ENCODE assay signal across 30 cellular contexts in genomic region chr1:235369802-235370201, GRCh38. TPM values are rescaled to one million over a fixed set of nuclear protein-coding genes. Genes with fewer than 3 reads are reported as not detected.
DNase-seq lines count a peak whose midpoint lies in the region; ATAC-seq, FAIRE-seq and TF ChIP-seq lines count a peak whose summit lies in the region.
"Had no signal": no experiment of that assay in that cellular context is flagged by ENCODE, and none has a peak within 500 bp of the region (broad histone marks: within the 10 kb centered on the region; RNA-seq: fewer than 3 reads in every experiment).

No MANE protein-coding gene starts in this region.

- H3K27ac Mint-ChIP-seq in IgD-negative memory B cell, result peak overlapping the region in 1 of 3 donors; percentile 1
- no peak overlapping the region for H3K27ac Mint-ChIP-seq in activated naive CD8-positive, alpha-beta T cell treated with anti-CD3 and anti-CD28 coated beads, Interleukin-2, amount 50 U/mL, for 24 hours
- no peak overlapping the region for H3K27ac Mint-ChIP-seq in neural progenitor cell
- H3K27ac Mint-ChIP-seq: CD8-positive, alpha-beta T cell; HFFc6 had no signal

- DNase-seq in HepG2 (ENCODE audit: low spot score) (no peak), right lobe of liver (no peak), neural progenitor cell (ENCODE audit: low spot score) (no peak), OCI-LY7 (ENCODE audit: low spot score) (no peak)
- no peak for DNase-seq in activated naive CD8-positive, alpha-beta T cell treated with anti-CD3 and anti-CD28 coated beads, Interleukin-2, amount 50 U/mL, for 24 hours
- DNase-seq: activated CD4-positive, alpha-beta T cell treated with anti-CD3 and anti-CD28 coated beads, Interleukin-2, amount 50 U/mL, for 48 hours; body of pancreas; CD8-positive, alpha-beta T cell; effector CD8-positive, alpha-beta T cell; foreskin melanocyte; HFFc6; Karpas-422; left ventricle myocardium superior; NCI-H1048; NCI-H2029; NCI-H345; NCI-H82; nucleus accumbens; spleen; stimulated activated CD4-positive, alpha-beta T cell treated with anti-CD3 and anti-CD28 coated beads, Interleukin-4, amount 100 ng/mL, for 1 hour; stimulated activated naive CD4-positive, alpha-beta T cell had no signal

- ATAC-seq in HepG2 (no peak), right lobe of liver (no peak), HG03354 (IDR thresholded peaks at IDR 0.05; ENCODE audit: poor library complexity, severe bottlenecking, unreplicated experiment) (no peak), HG03439 (IDR thresholded peaks at IDR 0.05; ENCODE audit: unreplicated experiment) (no peak)
- ATAC-seq in activated naive CD8-positive, alpha-beta T cell treated with anti-CD3 and anti-CD28 coated beads, Interleukin-2, amount 50 U/mL, for 24 hours, result no peak
- ATAC-seq: body of pancreas; CD8-positive, alpha-beta T cell; esophagus mucosa; left ventricle myocardium superior had no signal

- H3K9me3 ChIP-seq in HepG2 (ENCODE audit: low read length) (no peaks in the 10 kb centered on the region), right lobe of liver (no peaks in the 10 kb centered on the region), neural progenitor cell (ENCODE audit: low read depth) (no peaks in the 10 kb centered on the region), OCI-LY7 (ENCODE audit: low read length) (no peaks in the 10 kb centered on the region)
- H3K9me3 ChIP-seq: body of pancreas, spleen had no signal

- H3K27me3 Mint-ChIP-seq in IgD-negative memory B cell, result no peaks in the 10 kb centered on the region
- H3K27me3 Mint-ChIP-seq in activated naive CD8-positive, alpha-beta T cell treated with anti-CD3 and anti-CD28 coated beads, Interleukin-2, amount 50 U/mL, for 24 hours, result no peaks in the 10 kb centered on the region
- H3K27me3 Mint-ChIP-seq in neural progenitor cell (ENCODE audit: insufficient read depth, low read depth), result no peaks in the 10 kb centered on the region

- POLR2A ChIA-PET in HepG2 (lab: Yijun Ruan, JAX) (no interaction called here), OCI-LY7 (lab: Charles Lee) (no interaction called here)

- WGBS in HepG2 (ENCODE audit: low lambda C conversion rate), result 95% methylated on average over 5 of the region's 5 CpGs
- 84% methylated on average over 5 of the region's 5 CpGs for WGBS in right lobe of liver (ENCODE audit: insufficient coverage, low coverage, low lambda C conversion rate, missing lambda C conversion rate)

- H3K27me3 ChIP-seq in HepG2 (ENCODE audit: control insufficient read depth in 1 of 2, insufficient read depth in 2 of 2, low read length in 2 of 2) (no peaks in the 10 kb centered on the region; a peak in 1 of 5 replicates), right lobe of liver (no peaks in the 10 kb centered on the region), neural progenitor cell (no peaks in the 10 kb centered on the region)
- H3K27me3 ChIP-seq: body of pancreas, hepatocyte, spleen had no signal

- TF ChIP-seq CTCF in HepG2 (CRISPR knock-in tag; IDR thresholded peaks at IDR 0.05) (no peak), right lobe of liver (IDR thresholded peaks at IDR 0.05) (no peak), neural progenitor cell (IDR thresholded peaks at IDR 0.05) (no peak), OCI-LY7 (conservative IDR thresholded peaks at IDR 0.05; ENCODE audit: low read length) (no peak)

- H3K9ac ChIP-seq in HepG2 (ENCODE audit: insufficient read depth, low read depth, low read length) (no peak overlapping the region), neural progenitor cell (no peak overlapping the region)

- peaks cover 21 to 30% (median 23%) of the 10 kb centered on the region in 3 donors for H3K4me1 Mint-ChIP-seq in IgD-negative memory B cell
- peaks cover 36% of the 10 kb centered on the region for H3K4me1 Mint-ChIP-seq in activated naive CD8-positive, alpha-beta T cell treated with anti-CD3 and anti-CD28 coated beads, Interleukin-2, amount 50 U/mL, for 24 hours
- peaks cover 15% of the 10 kb centered on the region for H3K4me1 Mint-ChIP-seq in neural progenitor cell

- TF ChIP-seq POLR2A in HepG2 (IDR thresholded peaks at IDR 0.05; ENCODE audit: insufficient read depth in 1 of 2, low read depth in 2 of 2, low read length in 2 of 2), result no peak
- no peak for TF ChIP-seq POLR2A in right lobe of liver (IDR thresholded peaks at IDR 0.05)

- H3K79me2 ChIP-seq in HepG2 (ENCODE audit: insufficient read depth, low read length) (peaks cover 38% of the 10 kb centered on the region), neural progenitor cell (ENCODE audit: low read depth) (peaks cover 70% of the 10 kb centered on the region), OCI-LY7 (ENCODE audit: insufficient read depth, low read depth, low read length) (peaks cover 14% of the 10 kb centered on the region; the same call in 1 of the 2 replicates)

- H3K4me2 ChIP-seq in HepG2 (ENCODE audit: low read depth, low read length) (0 out of 2 replicates have a peak overlapping the region, but pooled peaks have one; percentile 20), neural progenitor cell (no peak overlapping the region), OCI-LY7 (ENCODE audit: low read length) (no peak overlapping the region)
- H3K4me2 ChIP-seq: hepatocyte had no signal

- no peak for TF ChIP-seq RAD21 in HepG2 (CRISPR knock-in tag; IDR thresholded peaks at IDR 0.05)

- H3K4me3 ChIP-seq in HepG2 (replicated peaks in 1 of 3; ENCODE audit: insufficient read depth in 1 of 3, low read depth in 2 of 3, low read length in 3 of 3) (no peak overlapping the region), right lobe of liver (no peak overlapping the region), neural progenitor cell (no peak overlapping the region), OCI-LY7 (ENCODE audit: low read depth, low read length, poor library complexity, severe bottlenecking) (no peak overlapping the region)
- H3K4me3 ChIP-seq: body of pancreas, hepatocyte, spleen had no signal

- FAIRE-seq in HepG2 (lab: Jason Lieb, UNC), result no peak
- FAIRE-seq: GM12891, HTR-8/SVneo, islet of Langerhans had no signal

- H3K27ac ChIP-seq in HepG2 (ENCODE audit: extremely low read length, insufficient read depth, low read length) (no peak overlapping the region), right lobe of liver (no peak overlapping the region), neural progenitor cell (no peak overlapping the region), OCI-LY7 (ENCODE audit: low read depth, low read length, poor library complexity, severe bottlenecking) (no peak overlapping the region)
- H3K27ac ChIP-seq: body of pancreas, hepatocyte, spleen, WERI-Rb-1 had no signal

- no peak for TF ChIP-seq EP300 in HepG2 (IDR thresholded peaks at IDR 0.05; ENCODE audit: low read depth in 2 of 2, low read length in 2 of 2)
- no peak for TF ChIP-seq EP300 in HepG2 (CRISPR knock-in tag; IDR thresholded peaks at IDR 0.05; ENCODE audit: borderline replicate concordance)

- peaks cover 13% of the 10 kb centered on the region for H3F3A ChIP-seq in neural progenitor cell (ENCODE audit: low read depth)

- intact Hi-C loops in HepG2 (cut with micrococcal nuclease; ENCODE audit: unreplicated experiment) (no loop called here), right lobe of liver (cut with DNase I) (no loop called here), OCI-LY7 (cut with micrococcal nuclease; ENCODE audit: unreplicated experiment) (no loop called here)

- H3K9me2 ChIP-seq in OCI-LY7 (ENCODE audit: insufficient read depth, low read length), result no peaks in the 10 kb centered on the region

- H2AFZ ChIP-seq in HepG2 (ENCODE audit: low read length), result no peak overlapping the region
- no peak overlapping the region for H2AFZ ChIP-seq in neural progenitor cell (replicated peaks)
- H2AFZ ChIP-seq in OCI-LY7 (ENCODE audit: low read length), result no peak overlapping the region
- H2AFZ ChIP-seq: hepatocyte had no signal

- H4K20me1 ChIP-seq in HepG2 (ENCODE audit: insufficient read depth, low read length) (no peaks in the 10 kb centered on the region), neural progenitor cell (ENCODE audit: low read depth) (no peaks in the 10 kb centered on the region), OCI-LY7 (ENCODE audit: insufficient read depth, low read length) (no peaks in the 10 kb centered on the region)

- peak overlapping the region in 3 of 4 donors; percentile 61 to 67 (median 64) for H3K4me3 Mint-ChIP-seq in IgD-negative memory B cell
- peak overlapping the region; percentile 27 for H3K4me3 Mint-ChIP-seq in activated naive CD8-positive, alpha-beta T cell treated with anti-CD3 and anti-CD28 coated beads, Interleukin-2, amount 50 U/mL, for 24 hours
- peak overlapping the region; percentile 33 for H3K4me3 Mint-ChIP-seq in neural progenitor cell
- H3K4me3 Mint-ChIP-seq: CD8-positive, alpha-beta T cell; HFFc6 had no signal

- H3K36me3 Mint-ChIP-seq in IgD-negative memory B cell (no peaks in the 10 kb centered on the region), neural progenitor cell (peaks cover 6% of the 10 kb centered on the region)
- peaks cover 2% of the 10 kb centered on the region for H3K36me3 Mint-ChIP-seq in activated naive CD8-positive, alpha-beta T cell treated with anti-CD3 and anti-CD28 coated beads, Interleukin-2, amount 50 U/mL, for 24 hours (ENCODE audit: low read depth)

- CTCF ChIA-PET in HepG2 (lab: Yijun Ruan, JAX; ENCODE audit: low intra/inter-chr PET ratio, low total read pairs) (no interaction called here), OCI-LY7 (lab: Charles Lee; ENCODE audit: unreplicated experiment) (no interaction called here)

- H3K36me3 ChIP-seq in HepG2 (replicated peaks in 1 of 2; ENCODE audit: control insufficient read depth in 1 of 2, insufficient read depth in 2 of 2, low read length in 2 of 2) (peaks cover 1 to 5% of the 10 kb centered on the region in 2 experiments; a peak in 3 of 5 replicates), right lobe of liver (no peaks in the 10 kb centered on the region), neural progenitor cell (no peaks in the 10 kb centered on the region), OCI-LY7 (ENCODE audit: insufficient read depth, low read length) (no peaks in the 10 kb centered on the region)

- in situ Hi-C loops in HepG2 (cut with HindIII; ENCODE audit: extremely low pct_ligation_motif_present, low pct_unique_long_range_greater_than_20kb), result no loop called here

- H3K4me1 ChIP-seq in HepG2 (ENCODE audit: insufficient read depth, low read length), result peaks cover 35% of the 10 kb centered on the region
- peaks cover 0 to 9% (median 0%) of the 10 kb centered on the region in 4 donors for H3K4me1 ChIP-seq in right lobe of liver
- H3K4me1 ChIP-seq in neural progenitor cell, result peaks cover 4% of the 10 kb centered on the region
- H3K4me1 ChIP-seq in OCI-LY7 (ENCODE audit: insufficient read depth, low read length, poor library complexity, severe bottlenecking), result peaks cover 10% of the 10 kb centered on the region

- BruUV-seq in HepG2 (replicated peaks; lab: Mats Ljungman, UMichigan) (TSS peak; percentile 38), OCI-LY7 (replicated peaks; lab: Mats Ljungman, UMichigan) (no TSS peak)

- H3K9me3 Mint-ChIP-seq in IgD-negative memory B cell (peaks cover 0 to 2% (median 0%) of the 10 kb centered on the region in 3 donors), neural progenitor cell (no peaks in the 10 kb centered on the region)
- no peaks in the 10 kb centered on the region for H3K9me3 Mint-ChIP-seq in activated naive CD8-positive, alpha-beta T cell treated with anti-CD3 and anti-CD28 coated beads, Interleukin-2, amount 50 U/mL, for 24 hours
- H3K9me3 Mint-ChIP-seq: CD8-positive, alpha-beta T cell; HFFc6 had no signal

RNA-seq across cellular contexts. Expression of gene TBCE, which starts 2.6 kb away (rescaled TPM):
- total RNA-seq in HepG2 (2016; rRNA removed; fragmentation: Illumina TruSeq; extraction: Trizol), result 25.6 and 33.0 TPM in 2 replicates
- 14.7 and 15.8 TPM in 2 replicates for total RNA-seq in HepG2 (2016; cell fraction: cytosol; rRNA removed; fragmentation: Illumina TruSeq; extraction: Trizol; ENCODE audit: low read depth)
- 26.3 and 39.6 TPM in 2 replicates for total RNA-seq in HepG2 (2016; cell fraction: insoluble cytoplasmic fraction; rRNA removed; fragmentation: Illumina TruSeq; extraction: Trizol)
- 11.4 and 12.5 TPM in 2 replicates for total RNA-seq in HepG2 (2016; cell fraction: membrane; rRNA removed; fragmentation: Illumina TruSeq; extraction: Trizol)
- 21.0 and 25.5 TPM in 2 replicates for total RNA-seq in HepG2 (2016; cell fraction: nucleus; rRNA removed; fragmentation: Illumina TruSeq; extraction: Trizol)
- polyA plus RNA-seq in HepG2 (2011; rRNA removed), result 24.4 and 31.1 TPM in 2 replicates
- 15.6 and 21.0 TPM in 2 replicates for polyA plus RNA-seq in HepG2 (2011; cell fraction: cytosol; rRNA removed)
- 26.3 and 27.5 TPM in 2 replicates for polyA plus RNA-seq in HepG2 (2011; cell fraction: nucleus; rRNA removed)
- 35.3 and 48.1 TPM in 2 replicates for polyA plus RNA-seq in HepG2 (2012)
- polyA plus RNA-seq in HepG2 (2016; cell fraction: cytosol; fragmentation: Illumina TruSeq; extraction: Trizol; ENCODE audit: low read depth), result 5.5 and 5.9 TPM in 2 replicates
- polyA plus RNA-seq in HepG2 (2016; cell fraction: insoluble cytoplasmic fraction; fragmentation: Illumina TruSeq; extraction: Trizol; ENCODE audit: low read depth), result 33.2 and 36.2 TPM in 2 replicates
- polyA plus RNA-seq in HepG2 (2016; cell fraction: membrane; fragmentation: Illumina TruSeq; extraction: Trizol; ENCODE audit: low read depth), result 7.0 and 7.4 TPM in 2 replicates
- 60.6 and 63.9 TPM in 2 replicates for polyA plus RNA-seq in HepG2 (2016; cell fraction: nucleus; fragmentation: Illumina TruSeq; extraction: Trizol; ENCODE audit: insufficient read depth, low read depth)
- polyA minus RNA-seq in HepG2 (2011; rRNA and poly(A)+ RNA removed; ENCODE audit: low replicate concordance), result 9.1 and 14.9 TPM in 2 replicates
- 13.1 and 16.3 TPM in 2 replicates for polyA minus RNA-seq in HepG2 (2011; cell fraction: cytosol; rRNA and poly(A)+ RNA removed)
- polyA minus RNA-seq in HepG2 (2011; cell fraction: nucleus; rRNA and poly(A)+ RNA removed), result 44.9 and 47.3 TPM in 2 replicates
- 10 to 100 TPM; 11.2 to 16.6 (median 13.3) TPM for total RNA-seq in right lobe of liver
- 14.7 TPM for polyA plus RNA-seq in IgD-negative memory B cell
- 29.8 and 41.3 TPM in 2 replicates for total RNA-seq in neural progenitor cell (ENCODE audit: low replicate concordance)
- total RNA-seq in OCI-LY7 (2014; rRNA removed; shearing (Covaris generic)), result 30.2 and 30.7 TPM in 2 replicates
- total RNA-seq in OCI-LY7 (2022), result 26.9 and 32.6 TPM in 2 replicates

RNA-seq across cellular contexts. Expression of gene GGPS1, which starts 41.4 kb away (rescaled TPM):
- total RNA-seq in HepG2 (2016; rRNA removed; fragmentation: Illumina TruSeq; extraction: Trizol), result 42.6 and 59.1 TPM in 2 replicates
- 21.5 and 21.8 TPM in 2 replicates for total RNA-seq in HepG2 (2016; cell fraction: cytosol; rRNA removed; fragmentation: Illumina TruSeq; extraction: Trizol; ENCODE audit: low read depth)
- 38.1 and 62.2 TPM in 2 replicates for total RNA-seq in HepG2 (2016; cell fraction: insoluble cytoplasmic fraction; rRNA removed; fragmentation: Illumina TruSeq; extraction: Trizol)
- total RNA-seq in HepG2 (2016; cell fraction: membrane; rRNA removed; fragmentation: Illumina TruSeq; extraction: Trizol), result 37.1 and 44.7 TPM in 2 replicates
- 11.9 and 16.2 TPM in 2 replicates for total RNA-seq in HepG2 (2016; cell fraction: nucleus; rRNA removed; fragmentation: Illumina TruSeq; extraction: Trizol)
- polyA plus RNA-seq in HepG2 (2011; rRNA removed), result 25.8 and 28.8 TPM in 2 replicates
- 12.9 and 22.2 TPM in 2 replicates for polyA plus RNA-seq in HepG2 (2011; cell fraction: cytosol; rRNA removed)
- 4.4 and 11.2 TPM in 2 replicates for polyA plus RNA-seq in HepG2 (2011; cell fraction: nucleus; rRNA removed)
- 30.9 and 36.8 TPM in 2 replicates for polyA plus RNA-seq in HepG2 (2012)
- polyA plus RNA-seq in HepG2 (2016; cell fraction: cytosol; fragmentation: Illumina TruSeq; extraction: Trizol; ENCODE audit: low read depth), result 11.2 and 11.4 TPM in 2 replicates
- 59.2 and 60.3 TPM in 2 replicates for polyA plus RNA-seq in HepG2 (2016; cell fraction: insoluble cytoplasmic fraction; fragmentation: Illumina TruSeq; extraction: Trizol; ENCODE audit: low read depth)
- 29.1 and 29.2 TPM in 2 replicates for polyA plus RNA-seq in HepG2 (2016; cell fraction: membrane; fragmentation: Illumina TruSeq; extraction: Trizol; ENCODE audit: low read depth)
- 24.5 and 28.8 TPM in 2 replicates for polyA plus RNA-seq in HepG2 (2016; cell fraction: nucleus; fragmentation: Illumina TruSeq; extraction: Trizol; ENCODE audit: insufficient read depth, low read depth)
- 17.0 and 17.9 TPM in 2 replicates for polyA minus RNA-seq in HepG2 (2011; rRNA and poly(A)+ RNA removed; ENCODE audit: low replicate concordance)
- 15.0 and 19.9 TPM in 2 replicates for polyA minus RNA-seq in HepG2 (2011; cell fraction: cytosol; rRNA and poly(A)+ RNA removed)
- polyA minus RNA-seq in HepG2 (2011; cell fraction: nucleus; rRNA and poly(A)+ RNA removed), result 11.3 and 17.7 TPM in 2 replicates
- 10 to 100 TPM in 4 of 6 experiments, 1 to 10 TPM in 2; 7.8 to 12.1 (median 10.6) TPM for total RNA-seq in right lobe of liver
- polyA plus RNA-seq in IgD-negative memory B cell, result 63.7 TPM
- 52.5 and 65.1 TPM in 2 replicates for total RNA-seq in neural progenitor cell (ENCODE audit: low replicate concordance)
- 8.0 and 21.9 TPM in 2 replicates for total RNA-seq in OCI-LY7 (2014; rRNA removed; shearing (Covaris generic))
- 27.3 and 30.8 TPM in 2 replicates for total RNA-seq in OCI-LY7 (2022)

RNA-seq across cellular contexts. Expression of gene ARID4B, which starts 41.8 kb away (rescaled TPM):
- 24.6 and 26.9 TPM in 2 replicates for total RNA-seq in HepG2 (2016; rRNA removed; fragmentation: Illumina TruSeq; extraction: Trizol)
- 3.6 and 6.4 TPM in 2 replicates for total RNA-seq in HepG2 (2016; cell fraction: cytosol; rRNA removed; fragmentation: Illumina TruSeq; extraction: Trizol; ENCODE audit: low read depth)
- total RNA-seq in HepG2 (2016; cell fraction: insoluble cytoplasmic fraction; rRNA removed; fragmentation: Illumina TruSeq; extraction: Trizol), result 25.3 and 26.7 TPM in 2 replicates
- 6.4 and 8.2 TPM in 2 replicates for total RNA-seq in HepG2 (2016; cell fraction: membrane; rRNA removed; fragmentation: Illumina TruSeq; extraction: Trizol)
- 40.1 and 45.0 TPM in 2 replicates for total RNA-seq in HepG2 (2016; cell fraction: nucleus; rRNA removed; fragmentation: Illumina TruSeq; extraction: Trizol)
- polyA plus RNA-seq in HepG2 (2011; rRNA removed), result 7.2 and 9.7 TPM in 2 replicates
- 3.3 and 4.4 TPM in 2 replicates for polyA plus RNA-seq in HepG2 (2011; cell fraction: cytosol; rRNA removed)
- polyA plus RNA-seq in HepG2 (2011; cell fraction: nucleus; rRNA removed), result 12.9 and 13.1 TPM in 2 replicates
- 13.4 and 18.5 TPM in 2 replicates for polyA plus RNA-seq in HepG2 (2012)
- polyA plus RNA-seq in HepG2 (2016; cell fraction: cytosol; fragmentation: Illumina TruSeq; extraction: Trizol; ENCODE audit: low read depth), result 0.25 and 0.27 TPM in 2 replicates
- polyA plus RNA-seq in HepG2 (2016; cell fraction: insoluble cytoplasmic fraction; fragmentation: Illumina TruSeq; extraction: Trizol; ENCODE audit: low read depth), result 14.8 and 15.4 TPM in 2 replicates
- 0.92 and 0.98 TPM in 2 replicates for polyA plus RNA-seq in HepG2 (2016; cell fraction: membrane; fragmentation: Illumina TruSeq; extraction: Trizol; ENCODE audit: low read depth)
- 30.0 and 32.3 TPM in 2 replicates for polyA plus RNA-seq in HepG2 (2016; cell fraction: nucleus; fragmentation: Illumina TruSeq; extraction: Trizol; ENCODE audit: insufficient read depth, low read depth)
- polyA minus RNA-seq in HepG2 (2011; rRNA and poly(A)+ RNA removed; ENCODE audit: low replicate concordance), result 9.7 and 16.5 TPM in 2 replicates
- 10.8 and 14.8 TPM in 2 replicates for polyA minus RNA-seq in HepG2 (2011; cell fraction: cytosol; rRNA and poly(A)+ RNA removed)
- polyA minus RNA-seq in HepG2 (2011; cell fraction: nucleus; rRNA and poly(A)+ RNA removed), result 73.5 and 86.1 TPM in 2 replicates
- total RNA-seq in right lobe of liver, result 10 to 100 TPM in 4 of 6 experiments, 1 to 10 TPM in 2; 8.0 to 16.2 (median 11.4) TPM
- 66.2 TPM for polyA plus RNA-seq in IgD-negative memory B cell
- total RNA-seq in neural progenitor cell (ENCODE audit: low replicate concordance), result 38.5 and 65.8 TPM in 2 replicates
- 28.7 and 39.3 TPM in 2 replicates for total RNA-seq in OCI-LY7 (2014; rRNA removed; shearing (Covaris generic))
- total RNA-seq in OCI-LY7 (2022), result 44.9 and 46.4 TPM in 2 replicates
